Comparison of ENCODE assay signal across 11 cellular contexts in the genomic region with DNA sequence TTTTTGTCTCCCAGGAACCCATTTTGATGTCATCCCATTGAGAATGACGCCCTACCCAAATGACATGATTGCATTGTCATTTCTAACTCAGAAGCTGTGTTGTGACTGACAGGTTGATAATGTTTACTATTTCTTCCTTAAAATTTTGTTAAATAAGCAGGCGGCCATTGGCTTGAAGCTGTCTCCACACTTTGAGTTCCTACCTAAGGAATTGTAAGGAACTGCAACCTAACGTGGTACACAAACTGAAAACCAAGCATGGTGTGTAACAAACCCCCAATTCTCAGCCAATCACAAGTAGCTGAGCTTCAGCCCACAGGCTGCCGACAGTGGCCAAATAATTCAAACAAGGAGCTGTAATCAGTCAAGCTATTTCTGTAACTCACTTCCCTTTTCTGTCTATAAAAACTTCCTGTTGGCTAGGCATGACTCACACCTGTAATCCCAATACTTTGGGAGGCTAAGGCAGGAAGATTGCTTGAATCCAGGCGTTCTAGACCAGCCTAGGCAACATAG. TPM values are rescaled to one million over a fixed set of nuclear protein-coding genes. Genes with fewer than 3 reads are reported as not detected.
DNase-seq lines count a peak whose midpoint lies in the region; ATAC-seq and TF ChIP-seq lines count a peak whose summit lies in the region.
"Had no signal": no experiment of that assay in that cellular context is flagged by ENCODE, and none has a peak within 500 bp of the region (broad histone marks: within the 10 kb centered on the region; RNA-seq: fewer than 3 reads in every experiment).

No MANE protein-coding gene starts in this region.

- peaks cover 14% of the 10 kb centered on the region for H3K4me1 Mint-ChIP-seq in brain
- peaks cover 6% of the 10 kb centered on the region for H3K4me1 Mint-ChIP-seq in CD8-positive, alpha-beta T cell (ENCODE audit: low read depth)

- H3K27me3 Mint-ChIP-seq in brain, result peaks cover 2% of the 10 kb centered on the region
- H3K27me3 Mint-ChIP-seq in CD8-positive, alpha-beta T cell (ENCODE audit: low read depth), result no peaks in the 10 kb centered on the region

- no peaks in the 10 kb centered on the region for H3K36me3 ChIP-seq in osteoblast (ENCODE audit: insufficient read depth, low read length)
- no peaks in the 10 kb centered on the region for H3K36me3 ChIP-seq in CD8-positive, alpha-beta T cell (ENCODE audit: insufficient read depth, low read length)

- H3K36me3 Mint-ChIP-seq in brain, result peaks cover 14% of the 10 kb centered on the region
- peaks cover 4% of the 10 kb centered on the region for H3K36me3 Mint-ChIP-seq in CD8-positive, alpha-beta T cell

- CTCF ChIA-PET in CD8-positive, alpha-beta T cell (lab: Charles Lee), result interaction anchor here (0.6 to 5.8 kb wide), 3 partner anchors 233 to 647 kb away, joined by 3 to 23 read pairs (median 4); no protein-coding TSS in a partner anchor

- H3K27ac ChIP-seq in osteoblast (ENCODE audit: low read depth, low read length), result no peak overlapping the region
- no peak overlapping the region for H3K27ac ChIP-seq in CD8-positive, alpha-beta T cell (ENCODE audit: low read depth, low read length)

- H3K4me1 ChIP-seq in osteoblast (ENCODE audit: insufficient read depth, low read length), result peaks cover 10% of the 10 kb centered on the region
- H3K4me1 ChIP-seq in CD8-positive, alpha-beta T cell (ENCODE audit: insufficient read depth, low read length), result no peaks in the 10 kb centered on the region

- POLR2A ChIA-PET in CD8-positive, alpha-beta T cell (lab: Charles Lee), result interaction anchor here (0.6 to 1.1 kb wide), 2 partner anchors 125 to 495 kb away, joined by 3 to 4 read pairs; a partner anchor contains a TSS

- H2AFZ ChIP-seq in osteoblast (ENCODE audit: low read length), result no peak overlapping the region

- H3K27ac Mint-ChIP-seq in brain, result peak overlapping the region in 3 of 5 experiments; percentile 27 to 78 (median 48)
- no peak overlapping the region for H3K27ac Mint-ChIP-seq in CD8-positive, alpha-beta T cell

- H3K4me3 Mint-ChIP-seq in brain, result peak overlapping the region in 1 of 5 experiments; percentile 64
- no peak overlapping the region for H3K4me3 Mint-ChIP-seq in CD8-positive, alpha-beta T cell

- intact Hi-C loops in Right ventricle myocardium superior (cut with DNase I), result loop anchor here (5.0 to 10.0 kb wide), 3 partner anchors 93 to 236 kb away; a partner anchor contains a TSS
- intact Hi-C loops in CD8-positive, alpha-beta T cell (cut with DNase I, micrococcal nuclease), result loop anchor here (5.0 to 10.0 kb wide), 3 partner anchors 94 to 1203 kb away; no protein-coding TSS in a partner anchor

- no peak overlapping the region for H3K4me3 ChIP-seq in osteoblast (ENCODE audit: insufficient read depth, low read length)
- H3K4me3 ChIP-seq in CD8-positive, alpha-beta T cell (ENCODE audit: low read depth, low read length), result no peak overlapping the region

- H3K27me3 ChIP-seq in osteoblast (ENCODE audit: insufficient read depth, low read length), result no peaks in the 10 kb centered on the region
- H3K27me3 ChIP-seq in CD8-positive, alpha-beta T cell (ENCODE audit: insufficient read depth, low read length), result no peaks in the 10 kb centered on the region

- H3K79me2 ChIP-seq in osteoblast (ENCODE audit: insufficient read depth, low read length), result no peaks in the 10 kb centered on the region

- H3K9me3 ChIP-seq in osteoblast (ENCODE audit: low read depth, low read length), result no peaks in the 10 kb centered on the region
- no peaks in the 10 kb centered on the region for H3K9me3 ChIP-seq in CD8-positive, alpha-beta T cell (ENCODE audit: low read length)

- ATAC-seq in GM19351 (IDR thresholded peaks at IDR 0.05; ENCODE audit: unreplicated experiment), result peak; percentile 26
- no peak for ATAC-seq in Right ventricle myocardium superior (ENCODE audit: poor library complexity)
- ATAC-seq in CD8-positive, alpha-beta T cell, result no peak

- DNase-seq in NCI-H69 (lab: John Stamatoyannopoulos, UW), result peak; percentile 6
- DNase-seq in osteoblast (ENCODE audit: insufficient read length, low spot score, missing footprints), result peak; percentile 68
- no peak for DNase-seq in dedifferentiated amniotic fluid mesenchymal stem cell (ENCODE audit: extremely low spot score)
- no peak for DNase-seq in activated T-cell treated with anti-CD3 and anti-CD28 coated beads for 4 hours
- DNase-seq in Right ventricle myocardium superior, result no peak
- DNase-seq in CD8-positive, alpha-beta T cell, result no peak
- DNase-seq: activated gamma-delta T cell treated with Interleukin-2 at 50 U/mL for 16 hours; NCI-H1048; stimulated activated CD4-positive, alpha-beta T cell treated with anti-CD3 and anti-CD28 coated beads, Interleukin-4, amount 100 ng/mL, for 4 hours had no signal

- H3K4me2 ChIP-seq in osteoblast (ENCODE audit: insufficient read depth, low read length), result peak overlapping the region; percentile 6

- TF ChIP-seq CTCF in brain (conservative IDR thresholded peaks at IDR 0.05), result no peak
- no peak for TF ChIP-seq CTCF in osteoblast (IDR thresholded peaks at IDR 0.05; ENCODE audit: extremely low read depth, low read depth, low read length)
- no peak for TF ChIP-seq CTCF in CD8-positive, alpha-beta T cell (IDR thresholded peaks at IDR 0.05)

- no peaks in the 10 kb centered on the region for H4K20me1 ChIP-seq in osteoblast (ENCODE audit: insufficient read depth, low read length)

- H3K9me3 Mint-ChIP-seq in brain, result no peaks in the 10 kb centered on the region
- no peaks in the 10 kb centered on the region for H3K9me3 Mint-ChIP-seq in CD8-positive, alpha-beta T cell

RNA-seq across cellular contexts. Expression of a gene that starts 2.9 kb away (rescaled TPM):
- polyA plus RNA-seq in brain (ENCODE audit: insufficient read depth, low read depth, low replicate concordance), result 3.0 TPM
- total RNA-seq in osteoblast, result 1.4 and 2.7 TPM in 2 replicates
- total RNA-seq in Right ventricle myocardium superior, result 0.38 TPM
- not detected for total RNA-seq in CD8-positive, alpha-beta T cell

Comparison
In these comparisons a context has a peak if more than half of its experiments do, and no peak if none do; other contexts are left out.
1. DNase-seq: peak in NCI-H69 (single experiment) and osteoblast (single experiment); none in dedifferentiated amniotic fluid mesenchymal stem cell (single experiment), activated T-cell treated with anti-CD3 and anti-CD28 coated beads for 4 hours (single experiment), Right ventricle myocardium superior (single experiment) and CD8-positive, alpha-beta T cell (0 of 7).